24 cellular contexts compared by ENCODE assay signal in genomic region chr4:61545902-61546498, GRCh38.
"Had no signal": no experiment of that assay in that cellular context is flagged by ENCODE, and none has a peak within 500 bp of the region (broad histone marks: within the 10 kb centered on the region; RNA-seq: fewer than 3 reads in every experiment).

No MANE protein-coding gene starts in this region.

- H3K4me1 Mint-ChIP-seq: activated B cell treated with CpG ODN at 0.5 μM for 24 hours; activated naive CD4-positive, alpha-beta T cell treated with anti-CD3 and anti-CD28 coated beads, Interleukin-2, amount 50 U/mL, for 24 hours; activated naive CD8-positive, alpha-beta T cell treated with anti-CD3 and anti-CD28 coated beads, Interleukin-2, amount 50 U/mL, for 24 hours; activated T-helper 17 cell treated with anti-CD3 and anti-CD28 coated beads, Interleukin-2, amount 50 U/mL, for 72 hours; T-cell had no signal

- H3K27me3 Mint-ChIP-seq: activated B cell treated with CpG ODN at 0.5 μM for 24 hours; activated CD8-positive, alpha-beta T cell treated with anti-CD3 and anti-CD28 coated beads for 36 hours; activated naive CD4-positive, alpha-beta T cell treated with anti-CD3 and anti-CD28 coated beads, Interleukin-2, amount 50 U/mL, for 24 hours; activated naive CD8-positive, alpha-beta T cell treated with anti-CD3 and anti-CD28 coated beads, Interleukin-2, amount 50 U/mL, for 24 hours; activated T-helper 17 cell treated with anti-CD3 and anti-CD28 coated beads, Interleukin-2, amount 50 U/mL, for 72 hours; effector memory CD8-positive, alpha-beta T cell; T-cell had no signal

- H3K4me3 ChIP-seq: body of pancreas, pancreas, prostate gland, spleen, testis, transverse colon had no signal

- H3K9me3 ChIP-seq: body of pancreas, neutrophil, pancreas, prostate gland, testis, transverse colon had no signal

- FAIRE-seq: islet of Langerhans had no signal

- H3K4me3 Mint-ChIP-seq: activated B cell treated with CpG ODN at 0.5 μM for 24 hours; activated CD8-positive, alpha-beta T cell treated with anti-CD3 and anti-CD28 coated beads for 36 hours; activated naive CD4-positive, alpha-beta T cell treated with anti-CD3 and anti-CD28 coated beads, Interleukin-2, amount 50 U/mL, for 24 hours; activated naive CD8-positive, alpha-beta T cell treated with anti-CD3 and anti-CD28 coated beads, Interleukin-2, amount 50 U/mL, for 24 hours; activated T-cell treated with anti-CD3 and anti-CD28 coated beads, Interleukin-2, amount 50 U/mL, for 4 hours; activated T-helper 17 cell treated with anti-CD3 and anti-CD28 coated beads, Interleukin-2, amount 50 U/mL, for 72 hours; effector memory CD8-positive, alpha-beta T cell; nephron; T-cell had no signal

- H3K27ac ChIP-seq: body of pancreas, foreskin keratinocyte, neutrophil, pancreas, prostate gland, spleen, testis, transverse colon had no signal

- ATAC-seq: activated CD8-positive, alpha-beta T cell treated with anti-CD3 and anti-CD28 coated beads for 36 hours; activated naive CD8-positive, alpha-beta T cell treated with anti-CD3 and anti-CD28 coated beads, Interleukin-2, amount 50 U/mL, for 24 hours; activated T-cell treated with anti-CD3 and anti-CD28 coated beads, Interleukin-2, amount 50 U/mL, for 4 hours; activated T-helper 17 cell treated with anti-CD3 and anti-CD28 coated beads, Interleukin-2, amount 50 U/mL, for 72 hours; body of pancreas; effector memory CD8-positive, alpha-beta T cell; foreskin keratinocyte; pancreas; T-cell had no signal

- H3K27ac Mint-ChIP-seq: activated B cell treated with CpG ODN at 0.5 μM for 24 hours; activated CD8-positive, alpha-beta T cell treated with anti-CD3 and anti-CD28 coated beads for 36 hours; activated naive CD4-positive, alpha-beta T cell treated with anti-CD3 and anti-CD28 coated beads, Interleukin-2, amount 50 U/mL, for 24 hours; activated naive CD8-positive, alpha-beta T cell treated with anti-CD3 and anti-CD28 coated beads, Interleukin-2, amount 50 U/mL, for 24 hours; activated T-helper 17 cell treated with anti-CD3 and anti-CD28 coated beads, Interleukin-2, amount 50 U/mL, for 72 hours; effector memory CD8-positive, alpha-beta T cell; nephron; T-cell had no signal

- H3K36me3 Mint-ChIP-seq: activated naive CD4-positive, alpha-beta T cell treated with anti-CD3 and anti-CD28 coated beads, Interleukin-2, amount 50 U/mL, for 24 hours; T-cell had no signal

- H3K36me3 ChIP-seq: neutrophil, pancreas, prostate gland, spleen, transverse colon had no signal

- H3K4me1 ChIP-seq: body of pancreas, foreskin keratinocyte, pancreas, prostate gland, spleen, testis had no signal

- DNase-seq: activated B cell treated with CpG ODN at 0.5 μM for 24 hours; activated CD4-positive, alpha-beta T cell treated with anti-CD3 and anti-CD28 coated beads, Interleukin-2, amount 50 U/mL, for 1 hour; activated CD8-positive, alpha-beta T cell treated with anti-CD3 and anti-CD28 coated beads for 36 hours; activated gamma-delta T cell treated with Interleukin-2 at 50 U/mL for 16 hours; activated naive CD8-positive, alpha-beta T cell treated with anti-CD3 and anti-CD28 coated beads, Interleukin-2, amount 50 U/mL, for 24 hours; activated T-cell treated with anti-CD3 and anti-CD28 coated beads, Interleukin-2, amount 50 U/mL, for 4 hours; body of pancreas; caudate nucleus; cortex of kidney; effector memory CD8-positive, alpha-beta T cell; retina; spleen; stimulated activated naive CD4-positive, alpha-beta T cell treated with Interleukin-2 at 50 U/mL for 16 hours; T-cell; testis; transverse colon had no signal

- H3K27me3 ChIP-seq: body of pancreas, foreskin keratinocyte, neutrophil, pancreas, spleen, testis, transverse colon had no signal
